9 cellular contexts compared by ENCODE assay signal in genomic region chr11:16902979-16903378, GRCh38.
DNase-seq lines count a peak whose midpoint lies in the region; ATAC-seq and TF ChIP-seq lines count a peak whose summit lies in the region.
"Had no signal": no experiment of that assay in that cellular context is flagged by ENCODE, and none has a peak within 500 bp of the region (broad histone marks: within the 10 kb centered on the region; RNA-seq: fewer than 3 reads in every experiment).

No MANE protein-coding gene starts in this region.

- intact Hi-C loops in gastrocnemius medialis (cut with DNase I; ENCODE audit: low total_unique reads) = no loop called here

- peaks cover 16% of the 10 kb centered on the region for H3K36me3 Mint-ChIP-seq in activated naive CD8-positive, alpha-beta T cell treated with anti-CD3 and anti-CD28 coated beads, Interleukin-2, amount 50 U/mL, for 24 hours (ENCODE audit: low read depth)

- no peaks in the 10 kb centered on the region for H3K9me3 ChIP-seq in effector memory CD4-positive, alpha-beta T cell (ENCODE audit: control insufficient read depth, low read length)
- no peaks in the 10 kb centered on the region for H3K9me3 ChIP-seq in gastrocnemius medialis

- H3K27me3 ChIP-seq in effector memory CD4-positive, alpha-beta T cell (replicated peaks; ENCODE audit: control insufficient read depth, insufficient read depth, low read length, poor library complexity, severe bottlenecking) = no peaks in the 10 kb centered on the region
- H3K27me3 ChIP-seq in gastrocnemius medialis = no peaks in the 10 kb centered on the region

- in situ Hi-C loops in gastrocnemius medialis (cut with MboI; ENCODE audit: low sequenced_read_pairs in 4 of 4) = no loop called here

- H3K4me1 ChIP-seq in effector memory CD4-positive, alpha-beta T cell (ENCODE audit: control insufficient read depth, insufficient read depth, low read length, poor library complexity, severe bottlenecking) = no peaks in the 10 kb centered on the region
- H3K4me1 ChIP-seq in gastrocnemius medialis = no peaks in the 10 kb centered on the region

- H3K4me3 ChIP-seq in effector memory CD4-positive, alpha-beta T cell (ENCODE audit: insufficient read depth, low read depth, low read length, poor library complexity, severe bottlenecking) = no peak overlapping the region
- H3K4me3 ChIP-seq in gastrocnemius medialis = no peak overlapping the region

- peak overlapping the region; percentile 51 for H3K4me3 Mint-ChIP-seq in activated naive CD8-positive, alpha-beta T cell treated with anti-CD3 and anti-CD28 coated beads, Interleukin-2, amount 50 U/mL, for 24 hours

- TF ChIP-seq CTCF in gastrocnemius medialis (IDR thresholded peaks at IDR 0.05 in 4 of 5, conservative IDR thresholded peaks at IDR 0.05 in 1 of 5) = no peak

- no peaks in the 10 kb centered on the region for H3K36me3 ChIP-seq in effector memory CD4-positive, alpha-beta T cell (ENCODE audit: control insufficient read depth, insufficient read depth, low read length)
- no peaks in the 10 kb centered on the region for H3K36me3 ChIP-seq in gastrocnemius medialis

- ATAC-seq in GM19372 (IDR thresholded peaks at IDR 0.05; ENCODE audit: low read depth, unreplicated experiment) = peak; percentile 49
- peak; percentile 71 for ATAC-seq in HG03097 (IDR thresholded peaks at IDR 0.05; ENCODE audit: low FRiP score, unreplicated experiment)
- peak; percentile 95 for ATAC-seq in activated naive CD8-positive, alpha-beta T cell treated with anti-CD3 and anti-CD28 coated beads, Interleukin-2, amount 50 U/mL, for 24 hours
- ATAC-seq in gastrocnemius medialis = no peak

- H3K27me3 Mint-ChIP-seq in activated naive CD8-positive, alpha-beta T cell treated with anti-CD3 and anti-CD28 coated beads, Interleukin-2, amount 50 U/mL, for 24 hours = no peaks in the 10 kb centered on the region

- H3K9me3 Mint-ChIP-seq in activated naive CD8-positive, alpha-beta T cell treated with anti-CD3 and anti-CD28 coated beads, Interleukin-2, amount 50 U/mL, for 24 hours = peaks cover 5% of the 10 kb centered on the region

- peaks cover 52% of the 10 kb centered on the region for H3K4me1 Mint-ChIP-seq in activated naive CD8-positive, alpha-beta T cell treated with anti-CD3 and anti-CD28 coated beads, Interleukin-2, amount 50 U/mL, for 24 hours

- no peak for TF ChIP-seq POLR2A in gastrocnemius medialis (IDR thresholded peaks at IDR 0.05)

- no peak overlapping the region for H3K27ac ChIP-seq in effector memory CD4-positive, alpha-beta T cell (ENCODE audit: insufficient read depth, low read length, poor library complexity, severe bottlenecking)
- no peak overlapping the region for H3K27ac ChIP-seq in gastrocnemius medialis

- peak overlapping the region; percentile 96 for H3K27ac Mint-ChIP-seq in activated naive CD8-positive, alpha-beta T cell treated with anti-CD3 and anti-CD28 coated beads, Interleukin-2, amount 50 U/mL, for 24 hours

- DNase-seq in GDM1 (lab: John Stamatoyannopoulos, UW) (peak; percentile 50), GF-D8 (lab: John Stamatoyannopoulos, UW) (no peak), gastrocnemius medialis (no peak)
- DNase-seq in activated naive CD8-positive, alpha-beta T cell treated with anti-CD3 and anti-CD28 coated beads, Interleukin-2, amount 50 U/mL, for 24 hours = no peak
- no peak for DNase-seq in effector memory CD4-positive, alpha-beta T cell
- no peak for DNase-seq in activated CD4-positive, alpha-beta T cell treated with anti-CD3 and anti-CD28 coated beads, Interleukin-2, amount 50 U/mL, for 48 hours
- DNase-seq: midbrain had no signal

Comparison
In these comparisons a context has a peak if more than half of its experiments do, and no peak if none do; other contexts are left out.
1. ATAC-seq: peak in GM19372 (single experiment), HG03097 (single experiment) and activated naive CD8-positive, alpha-beta T cell treated with anti-CD3 and anti-CD28 coated beads, Interleukin-2, amount 50 U/mL, for 24 hours (single experiment); none in gastrocnemius medialis (0 of 2).